In genomic region chr14:99579903-99580570, GRCh38 we compare ENCODE assay signal across 9 cellular contexts. TPM values are rescaled to one million over a fixed set of nuclear protein-coding genes. Genes with fewer than 3 reads are reported as not detected.
DNase-seq lines count a peak whose midpoint lies in the region; ATAC-seq and TF ChIP-seq lines count a peak whose summit lies in the region.
"Had no signal": no experiment of that assay in that cellular context is flagged by ENCODE, and none has a peak within 500 bp of the region (broad histone marks: within the 10 kb centered on the region; RNA-seq: fewer than 3 reads in every experiment).

No MANE protein-coding gene starts in this region.

- H3K27ac ChIP-seq in HUES48 (ENCODE audit: low read depth, low read length) (peak overlapping the region; percentile 67), upper lobe of left lung (peak overlapping the region; percentile 51 to 82 (median 80))

- ATAC-seq in upper lobe of left lung (ENCODE audit: low FRiP score in 2 of 2) (peak; percentile 42 to 76), HG02981 (IDR thresholded peaks at IDR 0.05; ENCODE audit: unreplicated experiment) (no peak), HG03442 (IDR thresholded peaks at IDR 0.05; ENCODE audit: unreplicated experiment) (no peak)

- no peaks in the 10 kb centered on the region for H3K4me1 Mint-ChIP-seq in activated CD4-positive, alpha-beta T cell treated with anti-CD3 and anti-CD28 coated beads, Interleukin-2, amount 10 ng/mL, durations not matched to agents 24 days and 14 days

- no peak overlapping the region for H3K4me3 Mint-ChIP-seq in activated CD4-positive, alpha-beta T cell treated with anti-CD3 and anti-CD28 coated beads, Interleukin-2, amount 10 ng/mL, durations not matched to agents 24 days and 14 days
- H3K4me3 Mint-ChIP-seq: activated naive CD4-positive, alpha-beta T cell treated with anti-CD3 and anti-CD28 coated beads, Interleukin-2, amount 50 U/mL, for 24 hours had no signal

- no peak overlapping the region for H3K9ac ChIP-seq in HUES48 (ENCODE audit: low read depth, low read length)

- peak; percentile 61 for DNase-seq in astrocyte of the spinal cord (ENCODE audit: low read depth, low spot score)
- peak; percentile 83 for DNase-seq in kidney glomerular epithelial cell (lab: John Stamatoyannopoulos, UW)
- DNase-seq in upper lobe of left lung, result peak; percentile 79 to 86
- DNase-seq in activated CD4-positive, alpha-beta T cell treated with anti-CD3 and anti-CD28 coated beads, Interleukin-2, amount 10 ng/mL, durations not matched to agents 24 days and 14 days, result no peak
- no peak for DNase-seq in stimulated activated CD4-positive, alpha-beta T cell treated with anti-CD3 and anti-CD28 coated beads, Interleukin-4, amount 100 ng/mL, for 24 hours

- intact Hi-C loops in activated CD4-positive, alpha-beta T cell treated with anti-CD3 and anti-CD28 coated beads, Interleukin-2, amount 10 ng/mL, durations not matched to agents 24 days and 14 days (cut with micrococcal nuclease), result no loop called here

- no peaks in the 10 kb centered on the region for H3K27me3 ChIP-seq in HUES48 (ENCODE audit: control insufficient read depth, insufficient read depth, low read length)
- H3K27me3 ChIP-seq in upper lobe of left lung, result no peaks in the 10 kb centered on the region

- no peaks in the 10 kb centered on the region for H3K9me3 Mint-ChIP-seq in activated CD4-positive, alpha-beta T cell treated with anti-CD3 and anti-CD28 coated beads, Interleukin-2, amount 10 ng/mL, durations not matched to agents 24 days and 14 days
- H3K9me3 Mint-ChIP-seq: activated naive CD4-positive, alpha-beta T cell treated with anti-CD3 and anti-CD28 coated beads, Interleukin-2, amount 50 U/mL, for 24 hours had no signal

- WGBS in upper lobe of left lung, 2 donors, result 39 to 63% methylated on average over 5 to 14 of the region's 14 CpGs

- no peaks in the 10 kb centered on the region for H3K9me3 ChIP-seq in HUES48 (ENCODE audit: control insufficient read depth, insufficient read depth, low read length)
- H3K9me3 ChIP-seq in upper lobe of left lung, result no peaks in the 10 kb centered on the region

- no peak overlapping the region for H3K27ac Mint-ChIP-seq in activated CD4-positive, alpha-beta T cell treated with anti-CD3 and anti-CD28 coated beads, Interleukin-2, amount 10 ng/mL, durations not matched to agents 24 days and 14 days
- H3K27ac Mint-ChIP-seq: activated naive CD4-positive, alpha-beta T cell treated with anti-CD3 and anti-CD28 coated beads, Interleukin-2, amount 50 U/mL, for 24 hours had no signal

- peaks cover 22% of the 10 kb centered on the region for H3K4me1 ChIP-seq in HUES48 (ENCODE audit: control insufficient read depth, insufficient read depth, low read length)
- H3K4me1 ChIP-seq in upper lobe of left lung, result peaks cover 42 to 53% (median 43%) of the 10 kb centered on the region in 4 donors

- no peaks in the 10 kb centered on the region for H3K36me3 Mint-ChIP-seq in activated CD4-positive, alpha-beta T cell treated with anti-CD3 and anti-CD28 coated beads, Interleukin-2, amount 10 ng/mL, durations not matched to agents 24 days and 14 days (ENCODE audit: low read depth)
- H3K36me3 Mint-ChIP-seq: activated naive CD4-positive, alpha-beta T cell treated with anti-CD3 and anti-CD28 coated beads, Interleukin-2, amount 50 U/mL, for 24 hours had no signal

- no peak for TF ChIP-seq CTCF in astrocyte of the spinal cord (IDR thresholded peaks at IDR 0.05; ENCODE audit: low read depth, low read length)
- no peak for TF ChIP-seq CTCF in upper lobe of left lung (IDR thresholded peaks at IDR 0.05)

- TF ChIP-seq POLR2A in upper lobe of left lung (IDR thresholded peaks at IDR 0.05), result no peak

- H3K36me3 ChIP-seq in HUES48 (ENCODE audit: control insufficient read depth, insufficient read depth, low read length) (no peaks in the 10 kb centered on the region), upper lobe of left lung (no peaks in the 10 kb centered on the region)

- H3K4me3 ChIP-seq in HUES48 (ENCODE audit: low read depth, low read length) (no peak overlapping the region), astrocyte of the spinal cord (ENCODE audit: low read depth, low read length) (no peak overlapping the region), upper lobe of left lung (peak overlapping the region in 2 of 4 donors; percentile 9 to 21)

- TF ChIP-seq EP300 in upper lobe of left lung (IDR thresholded peaks at IDR 0.05), result peak in 2 of 4 donors; percentile 31 to 64

- in situ Hi-C loops in astrocyte of the spinal cord (cut with HindIII; ENCODE audit: low sequenced_read_pairs), result no loop called here

- H3K27me3 Mint-ChIP-seq in activated CD4-positive, alpha-beta T cell treated with anti-CD3 and anti-CD28 coated beads, Interleukin-2, amount 10 ng/mL, durations not matched to agents 24 days and 14 days, result no peaks in the 10 kb centered on the region
- H3K27me3 Mint-ChIP-seq: activated naive CD4-positive, alpha-beta T cell treated with anti-CD3 and anti-CD28 coated beads, Interleukin-2, amount 50 U/mL, for 24 hours had no signal

RNA-seq across cellular contexts. Expression of gene CCDC85C, which starts 24.0 kb away (rescaled TPM):
- total RNA-seq in upper lobe of left lung, result 10 to 100 TPM in 5 of 6 donors, 1 to 10 TPM in 1; 5.2 to 31.0 (median 20.4) TPM
- 6.7 TPM in 2 replicates for total RNA-seq in activated CD4-positive, alpha-beta T cell treated with anti-CD3 and anti-CD28 coated beads, Interleukin-2, amount 10 ng/mL, durations not matched to agents 24 days and 14 days

Comparison
In these comparisons a context has a peak if more than half of its experiments do, and no peak if none do; other contexts are left out.
1. DNase-seq: peak in astrocyte of the spinal cord (single experiment), kidney glomerular epithelial cell (single experiment) and upper lobe of left lung (2 of 2); none in activated CD4-positive, alpha-beta T cell treated with anti-CD3 and anti-CD28 coated beads, Interleukin-2, amount 10 ng/mL, durations not matched to agents 24 days and 14 days (single experiment) and stimulated activated CD4-positive, alpha-beta T cell treated with anti-CD3 and anti-CD28 coated beads, Interleukin-4, amount 100 ng/mL, for 24 hours (single experiment).
2. ATAC-seq: peak in upper lobe of left lung (2 of 2); none in HG02981 (single experiment) and HG03442 (single experiment).